Comparison of ENCODE assay signal across 9 cellular contexts in genomic region chrX:40749874-40750273, GRCh38. TPM values are rescaled to one million over a fixed set of nuclear protein-coding genes. Genes with fewer than 3 reads are reported as not detected.
DNase-seq lines count a peak whose midpoint lies in the region; ATAC-seq and TF ChIP-seq lines count a peak whose summit lies in the region.
"Had no signal": no experiment of that assay in that cellular context is flagged by ENCODE, and none has a peak within 500 bp of the region (broad histone marks: within the 10 kb centered on the region; RNA-seq: fewer than 3 reads in every experiment).

No MANE protein-coding gene starts in this region.

- no peak overlapping the region for H4K91ac ChIP-seq in H9 (ENCODE audit: insufficient read length, low read depth, low read length)

- no peak overlapping the region for H3K18ac ChIP-seq in H9 (ENCODE audit: insufficient read length, low read depth, low read length)

- H4K5ac ChIP-seq in H9 (ENCODE audit: insufficient read length, low read depth, low read length): no peak overlapping the region

- H3K9ac ChIP-seq in H9 (ENCODE audit: extremely low read depth, insufficient read length, low read length): no peak overlapping the region

- no peaks in the 10 kb centered on the region for H3K79me1 ChIP-seq in H9 (ENCODE audit: insufficient read depth, low read depth, low read length, poor library complexity, severe bottlenecking)

- no CpG with 5 or more reads among the region's 3 CpGs for WGBS in H9 (ENCODE audit: extremely low coverage, insufficient read length, low lambda C conversion rate)

- H2AK5ac ChIP-seq in H9 (ENCODE audit: insufficient read length, low read length): no peak overlapping the region

- no peaks in the 10 kb centered on the region for H3K79me2 ChIP-seq in H9 (ENCODE audit: insufficient read depth, low read length)

- no peaks in the 10 kb centered on the region; the same call in 1 of the 2 replicates for H3K27me3 Mint-ChIP-seq in H9 (ENCODE audit: low read depth)
- H3K27me3 Mint-ChIP-seq in activated naive CD8-positive, alpha-beta T cell treated with anti-CD3 and anti-CD28 coated beads for 36 hours: no peaks in the 10 kb centered on the region

- H2BK5ac ChIP-seq in H9 (ENCODE audit: insufficient read length, low read length): no peak overlapping the region

- H4K20me1 ChIP-seq in H9 (ENCODE audit: control insufficient read depth, insufficient read depth, insufficient read length): no peaks in the 10 kb centered on the region

- H3K27me3 ChIP-seq in H9 (ENCODE audit: insufficient read depth, low read length): no peaks in the 10 kb centered on the region

- peaks cover 75 to 80% of the 10 kb centered on the region in 2 experiments for H3K9me3 Mint-ChIP-seq in H9
- H3K9me3 Mint-ChIP-seq in activated naive CD8-positive, alpha-beta T cell treated with anti-CD3 and anti-CD28 coated beads for 36 hours: peaks cover 9% of the 10 kb centered on the region

- H4K8ac ChIP-seq in H9 (replicated peaks; ENCODE audit: insufficient read length, low read depth, low read length): no peak overlapping the region

- H3K56ac ChIP-seq in H9 (ENCODE audit: insufficient read length, low read depth, low read length): no peak overlapping the region

- H3K27ac Mint-ChIP-seq in H9: no peak overlapping the region
- H3K27ac Mint-ChIP-seq in activated naive CD8-positive, alpha-beta T cell treated with anti-CD3 and anti-CD28 coated beads for 36 hours: peak overlapping the region; percentile 48

- H3K23me2 ChIP-seq in H9 (ENCODE audit: insufficient read length, low read depth, low read length, poor library complexity, severe bottlenecking): no peaks in the 10 kb centered on the region

- H2BK20ac ChIP-seq in H9 (ENCODE audit: low read depth, low read length, poor library complexity, severe bottlenecking): no peak overlapping the region

- TF ChIP-seq CTCF in H9 (conservative IDR thresholded peaks at IDR 0.05): no peak

- no peak overlapping the region for H3K14ac ChIP-seq in H9 (ENCODE audit: insufficient read depth, low read length)

- DNase-seq in H9 (no peak), retina (peak; percentile 10), GF-D8 (lab: John Stamatoyannopoulos, UW) (no peak), NCI-H2029 (lab: John Stamatoyannopoulos, UW) (no peak), HK-2 (ENCODE audit: unreplicated experiment) (no peak)
- DNase-seq in activated naive CD8-positive, alpha-beta T cell treated with anti-CD3 and anti-CD28 coated beads for 36 hours: no peak
- DNase-seq: activated CD8-positive, alpha-beta memory T cell treated with anti-CD3 and anti-CD28 coated beads for 24 hours; cortex of kidney had no signal

- H2BK12ac ChIP-seq in H9 (ENCODE audit: insufficient read length, low read depth, low read length): no peak overlapping the region

- H3K4ac ChIP-seq in H9 (ENCODE audit: low read depth, low read length): no peak overlapping the region

- H3K27ac ChIP-seq in H9 (ENCODE audit: insufficient read length, low read depth, low read length): no peak overlapping the region

- no peaks in the 10 kb centered on the region for H3K4me1 ChIP-seq in H9 (ENCODE audit: insufficient read depth, low read length)

- 0 out of 4 replicates have a peak, but pooled peaks cover 0 to 3% of the 10 kb centered on the region in 2 experiments for H3K4me1 Mint-ChIP-seq in H9
- peaks cover 10% of the 10 kb centered on the region for H3K4me1 Mint-ChIP-seq in activated naive CD8-positive, alpha-beta T cell treated with anti-CD3 and anti-CD28 coated beads for 36 hours

- H2BK15ac ChIP-seq in H9 (ENCODE audit: low read depth, low read length): no peak overlapping the region

- no peak overlapping the region for H3K23ac ChIP-seq in H9 (ENCODE audit: insufficient read length, low read depth, low read length)

- H3K4me3 Mint-ChIP-seq in H9: no peak overlapping the region
- H3K4me3 Mint-ChIP-seq in activated naive CD8-positive, alpha-beta T cell treated with anti-CD3 and anti-CD28 coated beads for 36 hours: no peak overlapping the region

- no peak overlapping the region for H3K4me2 ChIP-seq in H9 (ENCODE audit: insufficient read depth, insufficient read length, low read length)

- H2AFZ ChIP-seq in H9 (ENCODE audit: low read length): peak overlapping the region; percentile 33

- H2BK120ac ChIP-seq in H9 (ENCODE audit: low read depth, low read length, poor library complexity, severe bottlenecking): no peak overlapping the region

- H3T11ph ChIP-seq in H9 (ENCODE audit: low read length): no peak overlapping the region

- H3K36me3 Mint-ChIP-seq in H9 (ENCODE audit: insufficient read depth in 1 of 3, low read depth in 3 of 3): peaks cover 4 to 17% (median 13%) of the 10 kb centered on the region in 3 experiments
- H3K36me3 Mint-ChIP-seq in activated naive CD8-positive, alpha-beta T cell treated with anti-CD3 and anti-CD28 coated beads for 36 hours: peaks cover 7% of the 10 kb centered on the region

- H3K9me3 ChIP-seq in H9 (ENCODE audit: control insufficient read depth, low read depth, low read length): no peaks in the 10 kb centered on the region

- ATAC-seq in GM18511 (IDR thresholded peaks at IDR 0.05; ENCODE audit: unreplicated experiment): peak; percentile 72

RNA-seq across cellular contexts. Expression of gene MED14, which starts 14.5 kb away (rescaled TPM):
- 125 and 136 TPM in 2 replicates for total RNA-seq in H9 (2021)
- 10 to 100 TPM; 38.8 to 41.4 TPM for total RNA-seq in activated naive CD8-positive, alpha-beta T cell treated with anti-CD3 and anti-CD28 coated beads for 36 hours
